In genomic region chr9:93095205-93096130, GRCh38 we compare ENCODE assay signal across 8 cellular contexts. TPM values are rescaled to one million over a fixed set of nuclear protein-coding genes. Genes with fewer than 3 reads are reported as not detected.
DNase-seq lines count a peak whose midpoint lies in the region; ATAC-seq and TF ChIP-seq lines count a peak whose summit lies in the region.

No MANE protein-coding gene starts in this region.

- H2AFZ ChIP-seq in KMS-11 (ENCODE audit: low read depth) = peak overlapping the region; percentile 48; the same call in 1 of the 2 replicates

- no peak for TF ChIP-seq CTCF in KMS-11 (conservative IDR thresholded peaks at IDR 0.05; ENCODE audit: low read depth, low read length)
- TF ChIP-seq CTCF in esophagus muscularis mucosa (IDR thresholded peaks at IDR 0.05) = no peak

- H3K4me1 ChIP-seq in KMS-11 (ENCODE audit: low read depth, poor library complexity, severe bottlenecking) (peaks cover 33% of the 10 kb centered on the region), esophagus muscularis mucosa (peaks cover 52 to 64% (median 61%) of the 10 kb centered on the region in 4 donors), muscle layer of duodenum (ENCODE audit: control insufficient read depth in 1 of 2, insufficient read depth in 2 of 2, low read length in 2 of 2) (peaks cover 38 to 57% of the 10 kb centered on the region in 2 donors)

- peak overlapping the region; percentile 73 for H3K27ac ChIP-seq in KMS-11
- peak overlapping the region; percentile 91 to 99 (median 94) for H3K27ac ChIP-seq in esophagus muscularis mucosa (replicated peaks in 1 of 4)
- H3K27ac ChIP-seq in muscle layer of duodenum (ENCODE audit: low read length) = peak overlapping the region; percentile 90

- no peaks in the 10 kb centered on the region for H3K79me2 ChIP-seq in KMS-11 (ENCODE audit: insufficient read depth, low read depth)

- H3K4me3 ChIP-seq in KMS-11 (IDR thresholded peaks at IDR 0.05; ENCODE audit: insufficient read depth, low read depth, low read length) (no peak overlapping the region), esophagus muscularis mucosa (peak overlapping the region; percentile 70 to 99 (median 78)), muscle layer of duodenum (ENCODE audit: low read depth in 1 of 2, low read length in 2 of 2) (peak overlapping the region; percentile 50 to 82)

- peak overlapping the region; percentile 79 for H3K9ac ChIP-seq in KMS-11

- peak; percentile 54 for ATAC-seq in GM21786 (IDR thresholded peaks at IDR 0.05; ENCODE audit: unreplicated experiment)

- no peak for TF ChIP-seq EP300 in esophagus muscularis mucosa (IDR thresholded peaks at IDR 0.05)

- no peaks in the 10 kb centered on the region for H4K20me1 ChIP-seq in KMS-11 (ENCODE audit: insufficient read depth)

- H3K27me3 ChIP-seq in KMS-11 (ENCODE audit: insufficient read depth, low read depth) = no peaks in the 10 kb centered on the region
- no peaks in the 10 kb centered on the region for H3K27me3 ChIP-seq in esophagus muscularis mucosa
- H3K27me3 ChIP-seq in muscle layer of duodenum (ENCODE audit: low read depth, low read length) = no peaks in the 10 kb centered on the region

- H3K9me3 ChIP-seq in esophagus muscularis mucosa = peaks cover 0 to 14% (median 5%) of the 10 kb centered on the region in 4 donors
- peaks cover 0 to 11% of the 10 kb centered on the region in 2 donors for H3K9me3 ChIP-seq in muscle layer of duodenum (ENCODE audit: control insufficient read depth in 1 of 2, low read length in 2 of 2)

- 19% methylated on average over 23 of the region's 95 CpGs for WGBS in esophagus muscularis mucosa

- TF ChIP-seq POLR2A in esophagus muscularis mucosa (IDR thresholded peaks at IDR 0.05; ENCODE audit: low read depth) = peak; percentile 85

- H3K36me3 ChIP-seq in KMS-11 (ENCODE audit: insufficient read depth) = no peaks in the 10 kb centered on the region
- H3K36me3 ChIP-seq in esophagus muscularis mucosa = no peaks in the 10 kb centered on the region
- no peaks in the 10 kb centered on the region for H3K36me3 ChIP-seq in muscle layer of duodenum (ENCODE audit: control insufficient read depth in 1 of 2, insufficient read depth in 2 of 2, low read length in 2 of 2)

- H3K4me2 ChIP-seq in KMS-11 = peak overlapping the region; percentile 53

- DNase-seq in DMS79 treated with DMSO at 0.1 percent for 48 hours (lab: John Stamatoyannopoulos, UW) (peak; percentile 79), esophagus muscularis mucosa (ENCODE audit: extremely low spot score) (peak; percentile 100)
- peak; percentile 100 for DNase-seq in activated T-cell treated with anti-CD3 and anti-CD28 coated beads, Interleukin-2, amount 50 U/mL, for 48 hours
- DNase-seq in stimulated activated CD8-positive, alpha-beta memory T cell treated with anti-CD3 and anti-CD28 coated beads, Interleukin-7, amount 100 ng/mL, for 1 hour (ENCODE audit: low read depth in 2 of 2) = peak; percentile 100

- intact Hi-C loops in esophagus muscularis mucosa (cut with DNase I) = loop anchor here (5.0 kb wide), 1 partner anchor 37 kb away; the partner anchor contains the start of gene NINJ1

TF ChIP-seq in PFSK-1, 5 proteins besides CTCF, POLR2A, EP300 and RAD21:
- no peak for TF ChIP-seq FOXP2 (optimal IDR thresholded peaks at IDR 0.05; ENCODE audit: borderline replicate concordance, extremely low read depth, extremely low read length, insufficient read depth)
- TF ChIP-seq SIN3A (IDR thresholded peaks at IDR 0.05; ENCODE audit: borderline replicate concordance, insufficient read depth, low read length) = no peak
- peak; percentile 40; the same call in 1 of the 2 replicates for TF ChIP-seq POLR2AphosphoS5 (IDR thresholded peaks at IDR 0.05; ENCODE audit: low read depth, low read length)
- peak; percentile 67; the same call in 1 of the 2 replicates for TF ChIP-seq TAF1 (IDR thresholded peaks at IDR 0.05; ENCODE audit: borderline replicate concordance, insufficient read depth, low read length)
- TF ChIP-seq REST (IDR thresholded peaks at IDR 0.05; ENCODE audit: insufficient read depth in 1 of 2, low read depth in 2 of 2, low read length in 2 of 2) = no peak

RNA-seq across cellular contexts. Expression of gene CARD19, which starts 0.5 kb away (rescaled TPM):
- 99.9 TPM for polyA plus RNA-seq in PFSK-1 (2012; ENCODE audit: insufficient read length, low read depth)
- total RNA-seq in esophagus muscularis mucosa = 10 to 100 TPM; 54.0 to 83.6 (median 78.1) TPM

RNA-seq across cellular contexts. Expression of gene SUSD3, which starts 37.0 kb away (rescaled TPM):
- polyA plus RNA-seq in PFSK-1 (2012; ENCODE audit: insufficient read length, low read depth) = not detected
- 1 to 10 TPM in 3 of 4 donors, under 1 TPM in 1; 0.83 to 3.3 (median 1.4) TPM for total RNA-seq in esophagus muscularis mucosa

RNA-seq across cellular contexts. Expression of gene NINJ1, which starts 38.6 kb away (rescaled TPM):
- polyA plus RNA-seq in PFSK-1 (2012; ENCODE audit: insufficient read length, low read depth) = 226 TPM
- total RNA-seq in esophagus muscularis mucosa = 10 to 100 TPM; 69.3 to 90.6 (median 72.7) TPM
